27 cellular contexts compared by ENCODE assay signal in genomic region chr17:42924891-42925290, GRCh38. TPM values are rescaled to one million over a fixed set of nuclear protein-coding genes. Genes with fewer than 3 reads are reported as not detected.
"Had no signal": no experiment of that assay in that cellular context is flagged by ENCODE, and none has a peak within 500 bp of the region (broad histone marks: within the 10 kb centered on the region; RNA-seq: fewer than 3 reads in every experiment).

No MANE protein-coding gene starts in this region.

- H3K4me3 ChIP-seq: body of pancreas, cardiac muscle cell, left ventricle myocardium inferior, uterus had no signal

- H3K4me3 Mint-ChIP-seq: activated CD4-positive, alpha-beta T cell treated with anti-CD3 and anti-CD28 coated beads, Interleukin-2, amount 10 ng/mL, durations not matched to agents 7 days and 5 days; activated CD8-positive, alpha-beta memory T cell treated with anti-CD3 and anti-CD28 coated beads, Interleukin-2, amount 10 ng/mL, durations not matched to agents 7 days and 5 days; activated CD8-positive, alpha-beta T cell treated with anti-CD3 and anti-CD28 coated beads for 36 hours; activated naive CD8-positive, alpha-beta T cell treated with anti-CD3 and anti-CD28 coated beads, Interleukin-2, amount 50 U/mL, for 24 hours; activated T-helper 1 cell treated with anti-CD3 and anti-CD28 coated beads, Interleukin-12 subunit alpha, Interleukin-12 subunit beta, Interleukin-2, Interleukin-4 antibody, amounts not matched to agents 30 ng/mL and 10 ng/mL and 1 ng/mL, durations not matched to agents 14 hours and 24 hours and 36 hours; memory B cell; nephron progenitor cell; stimulated activated effector memory CD8-positive, alpha-beta T cell treated with anti-CD3 and anti-CD28 coated beads, Interleukin-12 subunit alpha, Interleukin-12 subunit beta, amount 100 ng/mL, for 72 hours had no signal

- H3K36me3 Mint-ChIP-seq: activated CD8-positive, alpha-beta memory T cell treated with anti-CD3 and anti-CD28 coated beads, Interleukin-2, amount 10 ng/mL, durations not matched to agents 7 days and 5 days; stimulated activated effector memory CD8-positive, alpha-beta T cell treated with anti-CD3 and anti-CD28 coated beads, Interleukin-12 subunit alpha, Interleukin-12 subunit beta, amount 100 ng/mL, for 72 hours had no signal

- H3K27ac Mint-ChIP-seq: activated CD4-positive, alpha-beta T cell treated with anti-CD3 and anti-CD28 coated beads, Interleukin-2, amount 10 ng/mL, durations not matched to agents 7 days and 5 days; activated CD8-positive, alpha-beta memory T cell treated with anti-CD3 and anti-CD28 coated beads, Interleukin-2, amount 10 ng/mL, durations not matched to agents 7 days and 5 days; activated CD8-positive, alpha-beta T cell treated with anti-CD3 and anti-CD28 coated beads for 36 hours; activated naive CD8-positive, alpha-beta T cell treated with anti-CD3 and anti-CD28 coated beads, Interleukin-2, amount 50 U/mL, for 24 hours; activated T-helper 1 cell treated with anti-CD3 and anti-CD28 coated beads, Interleukin-12 subunit alpha, Interleukin-12 subunit beta, Interleukin-2, Interleukin-4 antibody, amounts not matched to agents 30 ng/mL and 10 ng/mL and 1 ng/mL, durations not matched to agents 14 hours and 24 hours and 36 hours; memory B cell; nephron progenitor cell; stimulated activated effector memory CD8-positive, alpha-beta T cell treated with anti-CD3 and anti-CD28 coated beads, Interleukin-12 subunit alpha, Interleukin-12 subunit beta, amount 100 ng/mL, for 72 hours had no signal

- FAIRE-seq: small intestine, TTC549 had no signal

- H3K9me3 ChIP-seq: body of pancreas, left ventricle myocardium inferior, uterus had no signal

- ATAC-seq: activated CD8-positive, alpha-beta memory T cell treated with anti-CD3 and anti-CD28 coated beads, Interleukin-2, amount 10 ng/mL, durations not matched to agents 7 days and 5 days; activated CD8-positive, alpha-beta T cell treated with anti-CD3 and anti-CD28 coated beads for 36 hours; activated naive CD8-positive, alpha-beta T cell treated with anti-CD3 and anti-CD28 coated beads, Interleukin-2, amount 50 U/mL, for 24 hours; body of pancreas; esophagus mucosa; sciatic nerve; stimulated activated effector memory CD8-positive, alpha-beta T cell treated with anti-CD3 and anti-CD28 coated beads, Interleukin-12 subunit alpha, Interleukin-12 subunit beta, amount 100 ng/mL, for 72 hours had no signal

- DNase-seq: activated CD4-positive, alpha-beta T cell treated with anti-CD3 and anti-CD28 coated beads, Interleukin-2, amount 10 ng/mL, durations not matched to agents 7 days and 5 days; activated CD8-positive, alpha-beta memory T cell treated with anti-CD3 and anti-CD28 coated beads, Interleukin-2, amount 10 ng/mL, durations not matched to agents 7 days and 5 days; activated CD8-positive, alpha-beta T cell treated with anti-CD3 and anti-CD28 coated beads for 36 hours; activated gamma-delta T cell; activated naive CD4-positive, alpha-beta T cell treated with anti-CD3 and anti-CD28 coated beads, Interleukin-2, amount 50 U/mL, for 16 hours; activated naive CD8-positive, alpha-beta T cell treated with anti-CD3 and anti-CD28 coated beads, Interleukin-2, amount 50 U/mL, for 24 hours; body of pancreas; cortex of kidney; effector CD4-positive, alpha-beta T cell; foreskin melanocyte; left ventricle myocardium inferior; nephron progenitor cell; small intestine; stimulated activated CD4-positive, alpha-beta T cell treated with anti-CD3 and anti-CD28 coated beads, Interleukin-2, amount 100 ng/mL, for 24 hours; T-helper 1 cell; trophoblast cell; uterus had no signal

- H3K36me3 ChIP-seq: cardiac muscle cell, left ventricle myocardium inferior, uterus had no signal

- H3K27ac ChIP-seq: body of pancreas, cardiac muscle cell, left ventricle myocardium inferior had no signal

- H3K9me3 Mint-ChIP-seq: activated CD4-positive, alpha-beta T cell treated with anti-CD3 and anti-CD28 coated beads, Interleukin-2, amount 10 ng/mL, durations not matched to agents 7 days and 5 days; activated CD8-positive, alpha-beta T cell treated with anti-CD3 and anti-CD28 coated beads for 36 hours; activated naive CD8-positive, alpha-beta T cell treated with anti-CD3 and anti-CD28 coated beads, Interleukin-2, amount 50 U/mL, for 24 hours; activated T-helper 1 cell treated with anti-CD3 and anti-CD28 coated beads, Interleukin-12 subunit alpha, Interleukin-12 subunit beta, Interleukin-2, Interleukin-4 antibody, amounts not matched to agents 30 ng/mL and 10 ng/mL and 1 ng/mL, durations not matched to agents 14 hours and 24 hours and 36 hours; memory B cell; stimulated activated effector memory CD8-positive, alpha-beta T cell treated with anti-CD3 and anti-CD28 coated beads, Interleukin-12 subunit alpha, Interleukin-12 subunit beta, amount 100 ng/mL, for 72 hours had no signal

RNA-seq across cellular contexts. Expression of gene G6PC1, which starts 24.3 kb away (rescaled TPM):
- total RNA-seq: activated CD4-positive, alpha-beta T cell treated with anti-CD3 and anti-CD28 coated beads, Interleukin-2, amount 10 ng/mL, durations not matched to agents 7 days and 5 days; activated CD8-positive, alpha-beta memory T cell treated with anti-CD3 and anti-CD28 coated beads, Interleukin-2, amount 10 ng/mL, durations not matched to agents 7 days and 5 days; activated CD8-positive, alpha-beta T cell treated with anti-CD3 and anti-CD28 coated beads for 36 hours; activated T-helper 1 cell treated with anti-CD3 and anti-CD28 coated beads, Interleukin-12 subunit alpha, Interleukin-12 subunit beta, Interleukin-2, Interleukin-4 antibody, amounts not matched to agents 30 ng/mL and 10 ng/mL and 1 ng/mL, durations not matched to agents 14 hours and 24 hours and 36 hours; cardiac muscle cell; esophagus mucosa; left ventricle myocardium inferior; mononuclear cell; myocyte; sciatic nerve; temporal lobe; uterus had no signal
- polyA plus RNA-seq: cardiac muscle cell had no signal
